Comparison of ENCODE assay signal across 6 cellular contexts in the genomic region with DNA sequence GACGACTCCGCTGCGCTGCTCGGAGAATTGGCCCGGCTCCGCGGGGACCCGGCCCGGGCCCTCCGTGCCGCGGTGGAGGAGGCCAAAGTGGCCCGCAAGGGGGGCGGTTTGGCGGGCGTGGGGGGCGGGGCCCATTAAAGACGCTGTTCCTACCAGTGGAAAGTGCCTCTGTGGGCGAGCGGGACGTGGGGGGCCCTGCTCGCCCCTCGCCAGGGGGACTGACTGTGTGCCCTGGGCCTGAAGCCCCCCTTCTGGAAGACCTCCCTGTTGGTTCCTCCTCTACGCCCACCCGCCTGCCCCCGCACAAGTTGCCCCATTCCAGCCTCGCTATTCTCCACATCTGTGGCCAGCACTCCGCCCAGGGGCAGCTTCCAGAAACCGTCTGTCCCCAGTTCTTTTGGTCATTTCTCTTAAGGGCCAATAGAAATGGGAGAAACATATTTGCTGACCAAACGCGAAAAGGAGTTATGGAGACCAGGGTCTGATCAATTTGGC. TPM values are rescaled to one million over a fixed set of nuclear protein-coding genes. Genes with fewer than 3 reads are reported as not detected.
DNase-seq lines count a peak whose midpoint lies in the region; ATAC-seq lines count a peak whose summit lies in the region.

No MANE protein-coding gene starts in this region.

- ATAC-seq in HG02623 (IDR thresholded peaks at IDR 0.05; ENCODE audit: unreplicated experiment), result no peak

- peak overlapping the region; percentile 45 to 93 (median 55) for H3K4me3 Mint-ChIP-seq in IgD-negative memory B cell

- H3K9me3 ChIP-seq in ectodermal cell (ENCODE audit: control insufficient read depth, low read length), result no peaks in the 10 kb centered on the region

- no peaks in the 10 kb centered on the region for H3K36me3 ChIP-seq in ectodermal cell (ENCODE audit: control insufficient read depth, insufficient read depth, low read length)

- no peak overlapping the region for H3K27ac ChIP-seq in ectodermal cell (ENCODE audit: insufficient read depth, low read depth, low read length, poor library complexity, severe bottlenecking)

- H3K4me1 Mint-ChIP-seq in IgD-negative memory B cell, result peaks cover 18 to 30% (median 21%) of the 10 kb centered on the region in 3 donors

- H3K4me1 ChIP-seq in ectodermal cell (ENCODE audit: control insufficient read depth, insufficient read depth, low read length), result peaks cover 22% of the 10 kb centered on the region

- H3K27me3 Mint-ChIP-seq in IgD-negative memory B cell, result peaks cover 33% of the 10 kb centered on the region

- DNase-seq in retina (peak; percentile 32), NCI-H1930 (lab: John Stamatoyannopoulos, UW) (no peak), Kasumi-1 (lab: John Stamatoyannopoulos, UW) (no peak)

- H3K27me3 ChIP-seq in ectodermal cell (ENCODE audit: control insufficient read depth, insufficient read depth, low read length, poor library complexity, severe bottlenecking), result peaks cover 59% of the 10 kb centered on the region

- peaks cover 4% of the 10 kb centered on the region for H3K36me3 Mint-ChIP-seq in IgD-negative memory B cell

- H3K9me3 Mint-ChIP-seq in IgD-negative memory B cell, result no peaks in the 10 kb centered on the region

- peak overlapping the region; percentile 41 for H3K4me3 ChIP-seq in ectodermal cell (ENCODE audit: insufficient read depth, low read depth, low read length)

- 8 to 10% methylated on average over 31 of the region's 31 CpGs for WGBS in ectodermal cell, 2 experiments

- H3K27ac Mint-ChIP-seq in IgD-negative memory B cell, result peak overlapping the region; percentile 35 to 72 (median 40)

RNA-seq across cellular contexts. Expression of a gene that starts 1.9 kb away (rescaled TPM):
- polyA plus RNA-seq in IgD-negative memory B cell, result not detected
- 8.4 TPM for polyA plus RNA-seq in ectodermal cell (2013, experiment 1 of 4)
- 7.4 TPM for polyA plus RNA-seq in ectodermal cell (2013, experiment 2 of 4)
- 8.1 TPM for polyA plus RNA-seq in ectodermal cell (2013, experiment 3 of 4)
- polyA plus RNA-seq in ectodermal cell (2013, experiment 4 of 4), result 10.0 TPM

RNA-seq across cellular contexts. Expression of a gene that starts 2.2 kb away (rescaled TPM):
- polyA plus RNA-seq in IgD-negative memory B cell, result 25.5 TPM
- 1.4 TPM for polyA plus RNA-seq in ectodermal cell (2013, experiment 1 of 4)
- 1.5 TPM for polyA plus RNA-seq in ectodermal cell (2013, experiment 2 of 4)
- 1.1 TPM for polyA plus RNA-seq in ectodermal cell (2013, experiment 3 of 4)
- polyA plus RNA-seq in ectodermal cell (2013, experiment 4 of 4), result 1.2 TPM

RNA-seq across cellular contexts. Expression of a gene that starts 7.4 kb away (rescaled TPM):
- 13.8 TPM for polyA plus RNA-seq in IgD-negative memory B cell
- polyA plus RNA-seq in ectodermal cell (2013, experiment 1 of 4), result 16.4 TPM
- 19.3 TPM for polyA plus RNA-seq in ectodermal cell (2013, experiment 2 of 4)
- polyA plus RNA-seq in ectodermal cell (2013, experiment 3 of 4), result 16.1 TPM
- 15.9 TPM for polyA plus RNA-seq in ectodermal cell (2013, experiment 4 of 4)

RNA-seq across cellular contexts. Expression of a gene that starts 8.8 kb away (rescaled TPM):
- polyA plus RNA-seq in IgD-negative memory B cell, result not detected
- not detected for polyA plus RNA-seq in ectodermal cell (2013, experiment 1 of 4)
- polyA plus RNA-seq in ectodermal cell (2013, experiment 2 of 4), result not detected
- not detected for polyA plus RNA-seq in ectodermal cell (2013, experiment 3 of 4)
- not detected for polyA plus RNA-seq in ectodermal cell (2013, experiment 4 of 4)

RNA-seq across cellular contexts. Expression of a gene that starts 12.0 kb away (rescaled TPM):
- not detected for polyA plus RNA-seq in IgD-negative memory B cell
- polyA plus RNA-seq in ectodermal cell (2013, experiment 1 of 4), result not detected
- polyA plus RNA-seq in ectodermal cell (2013, experiment 2 of 4), result not detected
- polyA plus RNA-seq in ectodermal cell (2013, experiment 3 of 4), result not detected
- not detected for polyA plus RNA-seq in ectodermal cell (2013, experiment 4 of 4)
